ENCODE assay signal across 19 cellular contexts in the genomic region with DNA sequence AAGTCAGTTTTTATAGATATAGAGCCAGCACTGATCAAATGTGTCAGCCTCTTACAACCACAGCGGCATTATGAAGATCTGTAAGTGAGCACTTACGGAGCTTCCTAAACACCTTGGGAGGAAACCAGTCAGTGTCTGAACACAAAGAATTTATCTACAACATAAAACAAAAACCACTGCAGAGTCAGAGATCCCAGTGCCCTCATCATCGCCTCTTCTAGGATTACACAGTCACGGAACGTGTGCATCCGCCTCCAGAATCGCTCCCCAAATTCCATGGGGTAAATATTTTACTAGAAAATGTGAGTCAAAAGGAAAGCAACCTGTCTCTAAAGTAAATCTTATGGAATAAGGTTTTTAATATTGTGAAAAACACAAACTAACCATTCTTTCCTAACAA.
"Had no signal": no experiment of that assay in that cellular context is flagged by ENCODE, and none has a peak within 500 bp of the region (broad histone marks: within the 10 kb centered on the region; RNA-seq: fewer than 3 reads in every experiment).

No MANE protein-coding gene starts in this region.

- H3K9me3 ChIP-seq: esophagus muscularis mucosa, gastroesophageal sphincter, lower lobe of right lung had no signal

- H3K4me3 ChIP-seq: coronary artery, dorsolateral prefrontal cortex, esophagus muscularis mucosa, gastroesophageal sphincter, heart right ventricle, lower lobe of right lung, mucosa of descending colon had no signal

- H3K36me3 ChIP-seq: esophagus muscularis mucosa, gastroesophageal sphincter, heart right ventricle, lower lobe of right lung had no signal

- DNase-seq: dermis blood vessel endothelial cell; dorsolateral prefrontal cortex; effector CD4-positive, alpha-beta T cell; effector memory CD4-positive, alpha-beta T cell; foreskin keratinocyte; glutamatergic neuron; head of caudate nucleus; heart right ventricle; hippocampal formation; left cardiac atrium; left ventricle myocardium superior; lower lobe of right lung; mesendoderm; mucosa of descending colon; naive thymus-derived CD4-positive, alpha-beta T cell had no signal

- ATAC-seq: foreskin keratinocyte; gastroesophageal sphincter; heart right ventricle; left lobe of liver; left ventricle myocardium superior; lower lobe of right lung; mucosa of descending colon; naive thymus-derived CD4-positive, alpha-beta T cell had no signal

- H3K27me3 ChIP-seq: dorsolateral prefrontal cortex, esophagus muscularis mucosa, foreskin keratinocyte, gastroesophageal sphincter, heart right ventricle had no signal

- H3K4me1 ChIP-seq: esophagus muscularis mucosa, foreskin keratinocyte, gastroesophageal sphincter, heart right ventricle, lower lobe of right lung had no signal

- H3K27ac ChIP-seq: coronary artery, dorsolateral prefrontal cortex, esophagus muscularis mucosa, foreskin keratinocyte, gastroesophageal sphincter, heart right ventricle, lower lobe of right lung had no signal
